In the genomic region with DNA sequence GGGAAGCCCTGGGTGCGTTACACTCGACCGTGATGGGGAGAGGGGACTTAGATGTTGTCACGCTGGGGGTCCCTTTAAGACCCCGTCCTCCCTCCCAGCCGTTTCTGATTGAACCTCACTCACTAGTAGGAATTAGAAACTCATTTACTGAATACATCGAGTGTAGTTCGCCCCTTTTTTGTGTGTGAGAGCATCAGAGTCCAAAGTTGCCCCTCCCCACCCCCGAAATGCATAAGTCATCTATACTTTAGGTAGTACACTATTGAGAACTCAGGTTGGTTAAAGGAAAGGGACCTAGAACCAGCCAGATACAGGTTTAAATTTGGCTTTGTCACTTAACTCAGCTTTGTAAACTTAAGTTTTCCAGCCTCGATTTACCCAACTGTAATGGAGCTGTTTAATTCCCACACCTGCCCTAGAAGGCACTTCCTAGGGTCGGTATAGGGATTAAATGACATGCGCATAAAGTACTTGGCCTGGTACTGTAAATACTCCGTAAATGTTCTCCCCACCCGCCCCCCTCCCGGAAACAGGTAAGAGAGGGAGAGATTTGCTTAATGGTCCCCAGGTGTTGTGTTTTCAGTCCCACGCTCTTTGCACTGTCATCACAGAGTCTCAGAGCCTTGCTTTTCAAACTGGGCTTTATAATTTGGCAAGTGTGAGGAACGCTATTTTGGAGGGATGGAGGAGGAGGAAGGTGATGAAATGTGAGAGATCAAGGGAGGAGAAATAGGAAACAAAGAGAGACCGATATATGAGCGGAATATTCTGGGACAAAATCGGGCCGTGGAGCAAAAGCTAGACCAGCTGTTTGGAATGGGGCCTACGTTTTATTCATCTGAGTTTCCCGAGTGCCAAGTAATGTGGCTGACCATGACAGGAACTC, we compare ENCODE assay signal across 8 cellular contexts. TPM values are rescaled to one million over a fixed set of nuclear protein-coding genes. Genes with fewer than 3 reads are reported as not detected.
DNase-seq lines count a peak whose midpoint lies in the region; ATAC-seq and TF ChIP-seq lines count a peak whose summit lies in the region.

No MANE protein-coding gene starts in this region.

- no peak for TF ChIP-seq POLR2A in transverse colon (IDR thresholded peaks at IDR 0.05)

- DNase-seq in DND-41 (peak; percentile 21), MG63 (no peak), astrocyte of the cerebellum (ENCODE audit: low read depth) (no peak), transverse colon (no peak), COR-L47 (lab: John Stamatoyannopoulos, UW) (no peak), glomerular visceral epithelial cell (ENCODE audit: extremely low spot score) (no peak)

- no peaks in the 10 kb centered on the region for H3K27me3 ChIP-seq in DND-41 (ENCODE audit: insufficient read depth, low read length, poor library complexity)
- H3K27me3 ChIP-seq in MG63, result no peaks in the 10 kb centered on the region
- H3K27me3 ChIP-seq in liver (ENCODE audit: control insufficient read depth in 4 of 4, insufficient read depth in 4 of 4, low read length in 3 of 4), result no peaks in the 10 kb centered on the region
- no peaks in the 10 kb centered on the region for H3K27me3 ChIP-seq in transverse colon

- H3K9ac ChIP-seq in DND-41 (ENCODE audit: low read depth, low read length) (peak overlapping the region; percentile 79), liver (ENCODE audit: low read depth in 1 of 2, low read length in 2 of 2) (peak overlapping the region; percentile 4 to 59)

- H4K20me1 ChIP-seq in DND-41 (ENCODE audit: insufficient read depth, low read length), result peaks cover 19% of the 10 kb centered on the region

- peak overlapping the region; percentile 85 for H3K4me2 ChIP-seq in DND-41 (ENCODE audit: insufficient read depth, low read length)

- TF ChIP-seq RAD21 in liver (IDR thresholded peaks at IDR 0.05), result no peak

- no peak for ATAC-seq in DND-41 (ENCODE audit: insufficient read depth, low read depth)
- ATAC-seq in GM21360 (IDR thresholded peaks at IDR 0.05; ENCODE audit: unreplicated experiment), result no peak

- H3K27ac ChIP-seq in DND-41 (ENCODE audit: low read length) (peak overlapping the region; percentile 99), liver (ENCODE audit: low read depth in 1 of 2, low read length in 2 of 2) (peak overlapping the region; percentile 40 to 54), transverse colon (peak overlapping the region; percentile 89 to 95 (median 93))

- peaks cover 32% of the 10 kb centered on the region for H3K36me3 ChIP-seq in DND-41 (ENCODE audit: insufficient read depth, low read length)
- H3K36me3 ChIP-seq in MG63, result peaks cover 17% of the 10 kb centered on the region
- peaks cover 3 to 18% (median 15%) of the 10 kb centered on the region in 4 donors for H3K36me3 ChIP-seq in liver (ENCODE audit: control insufficient read depth in 4 of 4, insufficient read depth in 3 of 4, low read depth in 1 of 4, low read length in 3 of 4)
- H3K36me3 ChIP-seq in transverse colon, result peaks cover 0 to 28% (median 12%) of the 10 kb centered on the region in 4 donors

- intact Hi-C loops in transverse colon (cut with DNase I; ENCODE audit: low total_unique reads), result loop anchor here (5.0 kb wide), 1 partner anchor 195 kb away; no protein-coding TSS in a partner anchor

- WGBS in liver, result 2% methylated on average over 23 of the region's 23 CpGs
- WGBS in transverse colon (ENCODE audit: low coverage in 1 of 2), 2 donors, result 0 to 3% methylated on average over 9 to 23 of the region's 23 CpGs

- H3K4me3 ChIP-seq in DND-41 (ENCODE audit: low read depth in 1 of 2, low read length in 2 of 2) (peak overlapping the region; percentile 91 to 95; a peak in 3 of 4 replicates), MG63 (peak overlapping the region; percentile 84), astrocyte of the cerebellum (ENCODE audit: low read depth, low read length) (peak overlapping the region; percentile 86), liver (ENCODE audit: low read depth in 1 of 3, low read length in 3 of 3) (peak overlapping the region; percentile 45 to 100 (median 83)), transverse colon (peak overlapping the region; percentile 80 to 92 (median 90))

- H3K9me3 ChIP-seq in DND-41 (ENCODE audit: insufficient read depth, low read length, severe bottlenecking) (no peaks in the 10 kb centered on the region), MG63 (no peaks in the 10 kb centered on the region), liver (ENCODE audit: control insufficient read depth in 4 of 4, low read length in 3 of 4) (no peaks in the 10 kb centered on the region), transverse colon (no peaks in the 10 kb centered on the region)

- in situ Hi-C loops in astrocyte of the cerebellum (cut with HindIII; ENCODE audit: low sequenced_read_pairs), result loop anchor here (5.0 kb wide), 1 partner anchor 195 kb away; no protein-coding TSS in a partner anchor
- in situ Hi-C loops in transverse colon (cut with MboI; ENCODE audit: low pct_ligation_motif_present in 1 of 4, low pct_unique_long_range_greater_than_20kb in 1 of 4, low sequenced_read_pairs in 3 of 4), result loop anchor here in 2 of 4 donors (5.0 to 10.0 kb wide), 2 partner anchors 192 to 195 kb away; no protein-coding TSS in a partner anchor

- no peak for TF ChIP-seq EP300 in transverse colon (IDR thresholded peaks at IDR 0.05; ENCODE audit: low read depth)

- peaks cover 49% of the 10 kb centered on the region for H3K4me1 ChIP-seq in DND-41 (ENCODE audit: insufficient read depth, low read length)
- H3K4me1 ChIP-seq in liver (ENCODE audit: control insufficient read depth in 4 of 4, insufficient read depth in 4 of 4, low read length in 3 of 4), result peaks cover 2 to 41% (median 23%) of the 10 kb centered on the region in 4 donors
- H3K4me1 ChIP-seq in transverse colon, result peaks cover 7 to 35% (median 27%) of the 10 kb centered on the region in 4 donors

- TF ChIP-seq CTCF in DND-41 (IDR thresholded peaks at IDR 0.05; ENCODE audit: borderline replicate concordance, extremely low read depth, low read length, poor library complexity, severe bottlenecking), result no peak
- no peak for TF ChIP-seq CTCF in astrocyte of the cerebellum (IDR thresholded peaks at IDR 0.05; ENCODE audit: low read depth, low read length, missing control alignments)
- TF ChIP-seq CTCF in liver (IDR thresholded peaks at IDR 0.05; ENCODE audit: low read depth, low read length, missing input control), result no peak
- TF ChIP-seq CTCF in transverse colon (IDR thresholded peaks at IDR 0.05), result no peak

- peaks cover 48% of the 10 kb centered on the region for H3K79me2 ChIP-seq in DND-41 (ENCODE audit: insufficient read depth, low read length)

- peak overlapping the region; percentile 56 for H2AFZ ChIP-seq in DND-41 (ENCODE audit: low read depth, low read length)

TF ChIP-seq in liver, 16 proteins besides CTCF, POLR2A, EP300 and RAD21:
- TF ChIP-seq EGR1 (IDR thresholded peaks at IDR 0.05; ENCODE audit: low read depth in 2 of 2) (no peak), HNF4G (IDR thresholded peaks at IDR 0.05) (no peak), TAF1 (conservative IDR thresholded peaks at IDR 0.05) (no peak), HNF4A (conservative IDR thresholded peaks at IDR 0.05) (no peak), RXRA (IDR thresholded peaks at IDR 0.05) (no peak)
- TF ChIP-seq, protein P1, sequence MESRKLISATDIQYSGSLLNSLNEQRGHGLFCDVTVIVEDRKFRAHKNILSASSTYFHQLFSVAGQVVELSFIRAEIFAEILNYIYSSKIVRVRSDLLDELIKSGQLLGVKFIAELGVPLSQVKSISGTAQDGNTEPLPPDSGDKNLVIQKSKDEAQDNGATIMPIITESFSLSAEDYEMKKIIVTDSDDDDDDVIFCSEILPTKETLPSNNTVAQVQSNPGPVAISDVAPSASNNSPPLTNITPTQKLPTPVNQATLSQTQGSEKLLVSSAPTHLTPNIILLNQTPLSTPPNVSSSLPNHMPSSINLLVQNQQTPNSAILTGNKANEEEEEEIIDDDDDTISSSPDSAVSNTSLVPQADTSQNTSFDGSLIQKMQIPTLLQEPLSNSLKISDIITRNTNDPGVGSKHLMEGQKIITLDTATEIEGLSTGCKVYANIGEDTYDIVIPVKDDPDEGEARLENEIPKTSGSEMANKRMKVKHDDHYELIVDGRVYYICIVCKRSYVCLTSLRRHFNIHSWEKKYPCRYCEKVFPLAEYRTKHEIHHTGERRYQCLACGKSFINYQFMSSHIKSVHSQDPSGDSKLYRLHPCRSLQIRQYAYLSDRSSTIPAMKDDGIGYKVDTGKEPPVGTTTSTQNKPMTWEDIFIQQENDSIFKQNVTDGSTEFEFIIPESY (IDR thresholded peaks at IDR 0.05), result no peak

RNA-seq across cellular contexts. Expression of a gene that starts 0.9 kb away (rescaled TPM):
- total RNA-seq in MG63 (2014; rRNA removed; shearing (Covaris generic); ENCODE audit: low replicate concordance), result 20.5 and 46.8 TPM in 2 replicates
- total RNA-seq in liver (10 to 100 TPM; 17.4 to 22.8 TPM), transverse colon (10 to 100 TPM; 27.5 to 63.4 (median 45.7) TPM)
- polyA plus RNA-seq in liver, result 1 to 10 TPM; 6.7 to 7.2 TPM

RNA-seq across cellular contexts. Expression of a gene that starts 4.5 kb away (rescaled TPM):
- total RNA-seq in MG63 (2014; rRNA removed; shearing (Covaris generic); ENCODE audit: low replicate concordance), result 17.4 and 24.5 TPM in 2 replicates
- total RNA-seq in liver (10 to 100 TPM; 13.6 to 28.6 TPM), transverse colon (10 to 100 TPM; 40.4 to 93.2 (median 79.2) TPM)
- 10 to 100 TPM in 1 of 2 donors, 1 to 10 TPM in 1; 6.7 to 25.3 TPM for polyA plus RNA-seq in liver

Comparison
In these comparisons a context has a peak if more than half of its experiments do, and no peak if none do; other contexts are left out.
1. H3K27ac ChIP-seq: peak in every context shown above with its lines; median percentile 99 in DND-41; 93 in transverse colon; 47 in liver.